Comparison of ENCODE assay signal across 27 cellular contexts in the genomic region with DNA sequence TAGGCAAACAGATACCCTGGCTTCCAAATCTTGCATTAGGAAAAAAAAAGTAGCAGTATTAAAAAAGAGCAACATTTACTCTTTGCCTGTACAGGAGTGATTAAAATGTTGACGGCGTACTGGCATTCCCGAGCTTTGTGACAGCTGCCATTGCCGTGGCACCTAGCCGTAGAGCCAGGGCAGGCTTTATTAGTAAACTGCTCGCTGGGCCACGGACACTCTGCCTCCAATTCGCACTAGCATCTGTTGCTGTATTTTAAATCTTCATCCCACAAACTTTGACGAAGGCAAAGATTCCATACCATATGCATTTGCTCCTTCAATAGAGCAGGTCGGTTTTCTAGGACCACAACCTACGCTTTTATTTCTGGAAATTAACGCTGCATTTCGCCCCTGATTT.
"Had no signal": no experiment of that assay in that cellular context is flagged by ENCODE, and none has a peak within 500 bp of the region (broad histone marks: within the 10 kb centered on the region; RNA-seq: fewer than 3 reads in every experiment).

No MANE protein-coding gene starts in this region.

- H3K27me3 ChIP-seq: esophagus muscularis mucosa, foreskin keratinocyte, gastroesophageal sphincter, hepatocyte, ovary, right lobe of liver, stomach, tibial nerve, upper lobe of left lung had no signal

- H3K4me1 Mint-ChIP-seq: memory B cell; mesothelial cell of epicardium; naive thymus-derived CD4-positive, alpha-beta T cell; nephron; stimulated activated effector memory CD8-positive, alpha-beta T cell treated with anti-CD3 and anti-CD28 coated beads, Interleukin-12 subunit alpha, Interleukin-12 subunit beta, amount 100 ng/mL, for 72 hours had no signal

- H3K9me3 ChIP-seq: esophagus muscularis mucosa, gastroesophageal sphincter, heart left ventricle, mucosa of descending colon, ovary, right lobe of liver, stomach, thoracic aorta, tibial nerve, upper lobe of left lung had no signal

- H3K27ac ChIP-seq: esophagus muscularis mucosa, foreskin keratinocyte, gastroesophageal sphincter, heart left ventricle, hepatocyte, ovary, right lobe of liver, stomach, thoracic aorta, tibial nerve, upper lobe of left lung had no signal

- ATAC-seq: foreskin keratinocyte; gastroesophageal sphincter; heart left ventricle; left lobe of liver; mucosa of descending colon; naive thymus-derived CD4-positive, alpha-beta T cell; right lobe of liver; stimulated activated effector memory CD8-positive, alpha-beta T cell treated with anti-CD3 and anti-CD28 coated beads, Interleukin-12 subunit alpha, Interleukin-12 subunit beta, amount 100 ng/mL, for 72 hours had no signal

- DNase-seq: dorsolateral prefrontal cortex; effector CD8-positive, alpha-beta T cell; foreskin keratinocyte; heart left ventricle; kidney; mucosa of descending colon; naive thymus-derived CD4-positive, alpha-beta T cell; occipital lobe; ovary; posterior cingulate gyrus; right lobe of liver; stimulated activated CD4-positive, alpha-beta T cell treated with anti-CD3 and anti-CD28 coated beads, Interleukin-2, amount 100 ng/mL, for 24 hours; stimulated activated CD4-positive, alpha-beta T cell treated with anti-CD3 and anti-CD28 coated beads, Interleukin-4, amount 100 ng/mL, for 24 hours; stimulated activated naive CD4-positive, alpha-beta T cell treated with Interleukin-2 at 50 U/mL for 16 hours; stomach; upper lobe of left lung had no signal

- H3K79me2 ChIP-seq: hepatocyte had no signal

- H3K9me3 Mint-ChIP-seq: mesothelial cell of epicardium; nephron; stimulated activated effector memory CD8-positive, alpha-beta T cell treated with anti-CD3 and anti-CD28 coated beads, Interleukin-12 subunit alpha, Interleukin-12 subunit beta, amount 100 ng/mL, for 72 hours had no signal

- H3K36me3 Mint-ChIP-seq: memory B cell; mesothelial cell of epicardium; naive thymus-derived CD4-positive, alpha-beta T cell; stimulated activated effector memory CD8-positive, alpha-beta T cell treated with anti-CD3 and anti-CD28 coated beads, Interleukin-12 subunit alpha, Interleukin-12 subunit beta, amount 100 ng/mL, for 72 hours had no signal

- H3K27ac Mint-ChIP-seq: memory B cell; mesothelial cell of epicardium; naive thymus-derived CD4-positive, alpha-beta T cell; nephron; stimulated activated effector memory CD8-positive, alpha-beta T cell treated with anti-CD3 and anti-CD28 coated beads, Interleukin-12 subunit alpha, Interleukin-12 subunit beta, amount 100 ng/mL, for 72 hours had no signal

- H2AFZ ChIP-seq: hepatocyte had no signal

- H3K36me3 ChIP-seq: esophagus muscularis mucosa, gastroesophageal sphincter, heart left ventricle, ovary, right lobe of liver, stomach, thoracic aorta, tibial nerve, upper lobe of left lung had no signal

- H3K4me3 Mint-ChIP-seq: memory B cell; mesothelial cell of epicardium; naive thymus-derived CD4-positive, alpha-beta T cell; nephron; stimulated activated effector memory CD8-positive, alpha-beta T cell treated with anti-CD3 and anti-CD28 coated beads, Interleukin-12 subunit alpha, Interleukin-12 subunit beta, amount 100 ng/mL, for 72 hours had no signal

- H3K4me3 ChIP-seq: esophagus muscularis mucosa, gastroesophageal sphincter, heart left ventricle, hepatocyte, lung, mucosa of descending colon, ovary, right lobe of liver, stomach, thoracic aorta, tibial nerve, upper lobe of left lung had no signal

- H3K4me1 ChIP-seq: esophagus muscularis mucosa, foreskin keratinocyte, gastroesophageal sphincter, right lobe of liver, stomach, tibial nerve had no signal

- H3K4me2 ChIP-seq: hepatocyte had no signal
